In genomic region chr13:32791545-32792172, GRCh38 we compare ENCODE assay signal across 8 cellular contexts.
DNase-seq lines count a peak whose midpoint lies in the region; ATAC-seq and TF ChIP-seq lines count a peak whose summit lies in the region.

No MANE protein-coding gene starts in this region.

- H3K27me3 ChIP-seq in WERI-Rb-1 (ENCODE audit: insufficient read depth, low read depth, severe bottlenecking) = no peaks in the 10 kb centered on the region
- H3K27me3 ChIP-seq in H9 (ENCODE audit: insufficient read depth, low read length) = no peaks in the 10 kb centered on the region

- ATAC-seq in GM21381 (IDR thresholded peaks at IDR 0.05; ENCODE audit: unreplicated experiment) (peak; percentile 78), HG03520 (IDR thresholded peaks at IDR 0.05; ENCODE audit: unreplicated experiment) (peak; percentile 65), GM21786 (IDR thresholded peaks at IDR 0.05; ENCODE audit: unreplicated experiment) (no peak)
- peak; percentile 69 for ATAC-seq in central memory CD8-positive, alpha-beta T cell (replicated peaks; ENCODE audit: extremely low read depth, poor library complexity, severe bottlenecking)

- H3K27ac ChIP-seq in WERI-Rb-1 (no peak overlapping the region), H9 (ENCODE audit: insufficient read length, low read depth, low read length) (no peak overlapping the region)

- peak overlapping the region; percentile 60 for H3K4me3 Mint-ChIP-seq in central memory CD8-positive, alpha-beta T cell
- no peak overlapping the region for H3K4me3 Mint-ChIP-seq in H9

- peaks cover 7% of the 10 kb centered on the region for H3K27me3 Mint-ChIP-seq in central memory CD8-positive, alpha-beta T cell
- no peaks in the 10 kb centered on the region for H3K27me3 Mint-ChIP-seq in H9 (ENCODE audit: low read depth)

- no peaks in the 10 kb centered on the region for H3K79me1 ChIP-seq in H9 (ENCODE audit: insufficient read depth, low read depth, low read length, poor library complexity, severe bottlenecking)

- no peak overlapping the region for H3K4ac ChIP-seq in H9 (ENCODE audit: low read depth, low read length)

- H3K4me2 ChIP-seq in H9 (ENCODE audit: insufficient read depth, insufficient read length, low read length) = no peak overlapping the region

- H4K8ac ChIP-seq in H9 (replicated peaks; ENCODE audit: insufficient read length, low read depth, low read length) = no peak overlapping the region

- no peak overlapping the region for H4K5ac ChIP-seq in H9 (ENCODE audit: insufficient read length, low read depth, low read length)

- no peaks in the 10 kb centered on the region for H3K36me3 ChIP-seq in WERI-Rb-1

- H3K27ac Mint-ChIP-seq in central memory CD8-positive, alpha-beta T cell (ENCODE audit: low read depth) = peak overlapping the region; percentile 50
- peak overlapping the region in 1 of 3 experiments; percentile 8; a peak in 2 of 7 replicates for H3K27ac Mint-ChIP-seq in H9

- H4K20me1 ChIP-seq in H9 (ENCODE audit: control insufficient read depth, insufficient read depth, insufficient read length) = no peaks in the 10 kb centered on the region

- no peak for TF ChIP-seq CTCF in GM13977 (IDR thresholded peaks at IDR 0.05; ENCODE audit: extremely low read depth, insufficient read depth, missing control alignments)
- TF ChIP-seq CTCF in WERI-Rb-1 (IDR thresholded peaks at IDR 0.05; ENCODE audit: low read depth, low read length) = no peak
- no peak for TF ChIP-seq CTCF in H9 (conservative IDR thresholded peaks at IDR 0.05)

- H3K23ac ChIP-seq in H9 (ENCODE audit: insufficient read length, low read depth, low read length) = no peak overlapping the region

- H3K9ac ChIP-seq in H9 (ENCODE audit: extremely low read depth, insufficient read length, low read length) = no peak overlapping the region

- WGBS in H9 (ENCODE audit: extremely low coverage, insufficient read length, low lambda C conversion rate) = no CpG with 5 or more reads among the region's 8 CpGs

- no peak overlapping the region for H3K56ac ChIP-seq in H9 (ENCODE audit: insufficient read length, low read depth, low read length)

- H2AFZ ChIP-seq in H9 (ENCODE audit: low read length) = no peak overlapping the region

- no peaks in the 10 kb centered on the region for H3K79me2 ChIP-seq in H9 (ENCODE audit: insufficient read depth, low read length)

- H3K36me3 Mint-ChIP-seq in central memory CD8-positive, alpha-beta T cell (ENCODE audit: insufficient read depth) = no peaks in the 10 kb centered on the region
- H3K36me3 Mint-ChIP-seq in H9 (ENCODE audit: insufficient read depth in 1 of 3, low read depth in 3 of 3) = no peaks in the 10 kb centered on the region

- H3K23me2 ChIP-seq in H9 (ENCODE audit: insufficient read length, low read depth, low read length, poor library complexity, severe bottlenecking) = no peaks in the 10 kb centered on the region

- no peak overlapping the region for H4K91ac ChIP-seq in H9 (ENCODE audit: insufficient read length, low read depth, low read length)

- H2BK20ac ChIP-seq in H9 (ENCODE audit: low read depth, low read length, poor library complexity, severe bottlenecking) = no peak overlapping the region

- no peak overlapping the region for H2BK15ac ChIP-seq in H9 (ENCODE audit: low read depth, low read length)

- no peaks in the 10 kb centered on the region for H3K4me1 ChIP-seq in H9 (ENCODE audit: insufficient read depth, low read length)

- H2BK120ac ChIP-seq in H9 (ENCODE audit: low read depth, low read length, poor library complexity, severe bottlenecking) = no peak overlapping the region

- H2AK5ac ChIP-seq in H9 (ENCODE audit: insufficient read length, low read length) = no peak overlapping the region

- H3K18ac ChIP-seq in H9 (ENCODE audit: insufficient read length, low read depth, low read length) = no peak overlapping the region

- no peak overlapping the region for H3K4me3 ChIP-seq in WERI-Rb-1 (ENCODE audit: low read depth, low read length)

- DNase-seq in GM13977 (ENCODE audit: low spot score) (peak; percentile 45), HUDEP-2 (lab: John Stamatoyannopoulos, UW; ENCODE audit: unreplicated experiment in 76 of 76) (no peak), WERI-Rb-1 (no peak), H9 (no peak)
- no peak for DNase-seq in central memory CD8-positive, alpha-beta T cell (ENCODE audit: low spot score in 2 of 2)

- H2BK5ac ChIP-seq in H9 (ENCODE audit: insufficient read length, low read length) = no peak overlapping the region

- H3T11ph ChIP-seq in H9 (ENCODE audit: low read length) = no peak overlapping the region

- H2BK12ac ChIP-seq in H9 (ENCODE audit: insufficient read length, low read depth, low read length) = no peak overlapping the region

- in situ Hi-C loops in GM13977 (cut with MboI; ENCODE audit: low pct_unique_long_range_greater_than_20kb, low sequenced_read_pairs, unreplicated experiment) = no loop called here

- H3K14ac ChIP-seq in H9 (ENCODE audit: insufficient read depth, low read length) = no peak overlapping the region

- H3K9me3 ChIP-seq in WERI-Rb-1 (ENCODE audit: severe bottlenecking) = no peaks in the 10 kb centered on the region
- H3K9me3 ChIP-seq in H9 (ENCODE audit: control insufficient read depth, low read depth, low read length) = no peaks in the 10 kb centered on the region

- peaks cover 18% of the 10 kb centered on the region for H3K4me1 Mint-ChIP-seq in central memory CD8-positive, alpha-beta T cell
- peaks cover 7% of the 10 kb centered on the region in 2 experiments for H3K4me1 Mint-ChIP-seq in H9

- H3K9me3 Mint-ChIP-seq in central memory CD8-positive, alpha-beta T cell = no peaks in the 10 kb centered on the region
- no peaks in the 10 kb centered on the region for H3K9me3 Mint-ChIP-seq in H9
